In genomic region chr1:181514298-181515290, GRCh38 we compare ENCODE assay signal across 9 cellular contexts. TPM values are rescaled to one million over a fixed set of nuclear protein-coding genes. Genes with fewer than 3 reads are reported as not detected.
A peak's percentile ranks its signal among the peaks of the same experiment; 100 is the strongest.
DNase-seq lines count a peak whose midpoint lies in the region; ATAC-seq and TF ChIP-seq lines count a peak whose summit lies in the region.
"Had no signal": no experiment of that assay in that cellular context is flagged by ENCODE, and none has a peak within 500 bp of the region (broad histone marks: within the 10 kb centered on the region; RNA-seq: fewer than 3 reads in every experiment).

No MANE protein-coding gene starts in this region.

- TF ChIP-seq CTCF in PC-3 (conservative IDR thresholded peaks at IDR 0.05; ENCODE audit: low read depth, low read length) = no peak

- H3K27ac Mint-ChIP-seq in activated CD4-positive, alpha-beta memory T cell treated with anti-CD3 and anti-CD28 coated beads, Interleukin-2, amount 10 ng/mL, durations not matched to agents 7 days and 5 days = no peak overlapping the region

- ATAC-seq in GM19438 (IDR thresholded peaks at IDR 0.05; ENCODE audit: low read depth, unreplicated experiment) (peak; percentile 83), HG03280 (IDR thresholded peaks at IDR 0.05; ENCODE audit: unreplicated experiment) (peak; percentile 57), left lobe of liver (no peak), PC-3 (no peak)

- no peak overlapping the region for H3K9ac ChIP-seq in PC-3 (ENCODE audit: low read length)

- intact Hi-C loops in PC-3 (cut with micrococcal nuclease) = no loop called here

- DNase-seq in DMS79 treated with DMSO at 0.1 percent for 48 hours (lab: John Stamatoyannopoulos, UW) = peak; percentile 94
- DNase-seq in NOMO-1 treated with dmso at 0.1 percent for 144 hours (lab: John Stamatoyannopoulos, UW; ENCODE audit: unreplicated experiment) = peak; percentile 9
- no peak for DNase-seq in C1 segment of cervical spinal cord (lab: John Stamatoyannopoulos, UW)
- no peak for DNase-seq in activated CD4-positive, alpha-beta memory T cell treated with anti-CD3 and anti-CD28 coated beads, Interleukin-2, amount 10 ng/mL, durations not matched to agents 7 days and 5 days
- DNase-seq in left lobe of liver (ENCODE audit: low spot score) = no peak
- DNase-seq in PC-3 = no peak

- peaks cover 12% of the 10 kb centered on the region for H3K27me3 Mint-ChIP-seq in activated CD4-positive, alpha-beta memory T cell treated with anti-CD3 and anti-CD28 coated beads, Interleukin-2, amount 10 ng/mL, durations not matched to agents 7 days and 5 days

- no peaks in the 10 kb centered on the region for H3K36me3 ChIP-seq in PC-3 (ENCODE audit: low read depth, low read length)

- H3K9me3 ChIP-seq in PC-3 (ENCODE audit: low read length) = no peaks in the 10 kb centered on the region

- CTCF ChIA-PET in activated CD4-positive, alpha-beta memory T cell treated with anti-CD3 and anti-CD28 coated beads, Interleukin-2, amount 10 ng/mL, durations not matched to agents 7 days and 5 days (lab: Charles Lee) = no interaction called here
- CTCF ChIA-PET in PC-3 (lab: Charles Lee) = no interaction called here

- no peaks in the 10 kb centered on the region for H3K9me2 ChIP-seq in PC-3 (replicated peaks; ENCODE audit: low read length)

- no peak overlapping the region for H3K27ac ChIP-seq in PC-3 (ENCODE audit: low read length)
- H3K27ac ChIP-seq: SK-N-MC had no signal

- no TSS peak for BruUV-seq in PC-3 (replicated peaks; lab: Mats Ljungman, UMichigan)

- H3K27me3 ChIP-seq in PC-3 (ENCODE audit: low read length) = no peaks in the 10 kb centered on the region

- H3F3A ChIP-seq in PC-3 (ENCODE audit: low read length, unreplicated experiment) = no peaks in the 10 kb centered on the region

- H3K4me3 ChIP-seq in PC-3 (ENCODE audit: low read length) = no peak overlapping the region
- H3K4me3 ChIP-seq: SK-N-MC had no signal

- H4K20me1 ChIP-seq in PC-3 (ENCODE audit: low read length) = no peaks in the 10 kb centered on the region

- no peaks in the 10 kb centered on the region for H3K79me2 ChIP-seq in PC-3 (ENCODE audit: low read length)

- no peaks in the 10 kb centered on the region for H3K9me3 Mint-ChIP-seq in activated CD4-positive, alpha-beta memory T cell treated with anti-CD3 and anti-CD28 coated beads, Interleukin-2, amount 10 ng/mL, durations not matched to agents 7 days and 5 days

- H2AFZ ChIP-seq in PC-3 (ENCODE audit: low read length) = no peak overlapping the region

- no peaks in the 10 kb centered on the region for H3K4me1 ChIP-seq in PC-3 (ENCODE audit: insufficient read depth, low read length)

- no peaks in the 10 kb centered on the region for H3K36me3 Mint-ChIP-seq in activated CD4-positive, alpha-beta memory T cell treated with anti-CD3 and anti-CD28 coated beads, Interleukin-2, amount 10 ng/mL, durations not matched to agents 7 days and 5 days (ENCODE audit: low read depth)

- POLR2A ChIA-PET in activated CD4-positive, alpha-beta memory T cell treated with anti-CD3 and anti-CD28 coated beads, Interleukin-2, amount 10 ng/mL, durations not matched to agents 7 days and 5 days (lab: Charles Lee) = no interaction called here
- POLR2A ChIA-PET in PC-3 (lab: Charles Lee; ENCODE audit: unreplicated experiment) = no interaction called here

- H3K4me2 ChIP-seq in PC-3 (ENCODE audit: low read length) = no peak overlapping the region

- no peak overlapping the region for H3K4me3 Mint-ChIP-seq in activated CD4-positive, alpha-beta memory T cell treated with anti-CD3 and anti-CD28 coated beads, Interleukin-2, amount 10 ng/mL, durations not matched to agents 7 days and 5 days

- no peaks in the 10 kb centered on the region for H3K4me1 Mint-ChIP-seq in activated CD4-positive, alpha-beta memory T cell treated with anti-CD3 and anti-CD28 coated beads, Interleukin-2, amount 10 ng/mL, durations not matched to agents 7 days and 5 days

RNA-seq across cellular contexts. Expression of gene CACNA1E, which starts 31.3 kb away (rescaled TPM):
- not detected for total RNA-seq in activated CD4-positive, alpha-beta memory T cell treated with anti-CD3 and anti-CD28 coated beads, Interleukin-2, amount 10 ng/mL, durations not matched to agents 7 days and 5 days
- total RNA-seq in left lobe of liver (0.08 TPM), PC-3 (2014; rRNA removed) (not detected in 2 replicates)

Comparison
In these comparisons a context has a peak if more than half of its experiments do, and no peak if none do; other contexts are left out.
1. DNase-seq: peak in DMS79 treated with DMSO at 0.1 percent for 48 hours (single experiment) and NOMO-1 treated with dmso at 0.1 percent for 144 hours (single experiment); none in C1 segment of cervical spinal cord (0 of 14), activated CD4-positive, alpha-beta memory T cell treated with anti-CD3 and anti-CD28 coated beads, Interleukin-2, amount 10 ng/mL, durations not matched to agents 7 days and 5 days (single experiment), left lobe of liver (single experiment) and PC-3 (single experiment).
2. ATAC-seq: peak in GM19438 (single experiment) and HG03280 (single experiment); none in left lobe of liver (single experiment) and PC-3 (single experiment).